Comparison of ENCODE assay signal across 21 cellular contexts in genomic region chr3:58898513-58898912, GRCh38.
DNase-seq lines count a peak whose midpoint lies in the region; ATAC-seq and TF ChIP-seq lines count a peak whose summit lies in the region.
"Had no signal": no experiment of that assay in that cellular context is flagged by ENCODE, and none has a peak within 500 bp of the region (broad histone marks: within the 10 kb centered on the region; RNA-seq: fewer than 3 reads in every experiment).

No MANE protein-coding gene starts in this region.

- no peak overlapping the region for H3K4me3 Mint-ChIP-seq in activated naive CD8-positive, alpha-beta T cell treated with anti-CD3 and anti-CD28 coated beads, Interleukin-2, amount 50 U/mL, for 24 hours
- no peak overlapping the region for H3K4me3 Mint-ChIP-seq in activated naive CD8-positive, alpha-beta T cell treated with anti-CD3 and anti-CD28 coated beads for 36 hours
- H3K4me3 Mint-ChIP-seq in immature natural killer cell: peak overlapping the region; percentile 3 to 38 (median 21)
- H3K4me3 Mint-ChIP-seq: HFFc6 had no signal

- H3K27me3 ChIP-seq in upper lobe of left lung (no peaks in the 10 kb centered on the region), spleen (replicated peaks in 1 of 7) (peaks cover 0 to 4% (median 0%) of the 10 kb centered on the region in 7 donors)

- 80 to 91% methylated on average over 2 of the region's 2 CpGs for WGBS in upper lobe of left lung, 2 donors
- WGBS in spleen, 5 donors: 77 to 90% (median 79%) methylated on average over 2 of the region's 2 CpGs

- peaks cover 4% of the 10 kb centered on the region for H3K27me3 Mint-ChIP-seq in activated naive CD8-positive, alpha-beta T cell treated with anti-CD3 and anti-CD28 coated beads, Interleukin-2, amount 50 U/mL, for 24 hours
- peaks cover 25% of the 10 kb centered on the region for H3K27me3 Mint-ChIP-seq in activated naive CD8-positive, alpha-beta T cell treated with anti-CD3 and anti-CD28 coated beads for 36 hours
- peaks cover 0 to 1% (median 0%) of the 10 kb centered on the region in 3 donors for H3K27me3 Mint-ChIP-seq in immature natural killer cell (ENCODE audit: low read depth in 3 of 3)

- peaks cover 0 to 4% (median 0%) of the 10 kb centered on the region in 4 donors for H3K9me3 ChIP-seq in upper lobe of left lung
- H3K9me3 ChIP-seq in spleen: peaks cover 0 to 31% (median 13%) of the 10 kb centered on the region in 8 donors
- H3K9me3 ChIP-seq: A549 had no signal

- DNase-seq in activated naive CD8-positive, alpha-beta T cell treated with anti-CD3 and anti-CD28 coated beads, Interleukin-2, amount 50 U/mL, for 24 hours: no peak
- no peak for DNase-seq in activated naive CD8-positive, alpha-beta T cell treated with anti-CD3 and anti-CD28 coated beads for 36 hours
- no peak for DNase-seq in immature natural killer cell
- no peak for DNase-seq in upper lobe of left lung
- no peak for DNase-seq in spleen
- DNase-seq in posterior vena cava (ENCODE audit: low spot score): no peak
- DNase-seq: DMS79, H7, HFFc6, KBM-7, NCI-H1105 treated with DMSO at 0.1 percent for 48 hours, NCI-H1694 treated with DMSO at 0.1 percent for 48 hours, NCI-H2107, NCI-H510A, NCI-H748 treated with DMSO at 0.1 percent for 48 hours, Right ventricle myocardium superior had no signal

- TF ChIP-seq CTCF in upper lobe of left lung (IDR thresholded peaks at IDR 0.05) (no peak), spleen (IDR thresholded peaks at IDR 0.05 in 8 of 11, conservative IDR thresholded peaks at IDR 0.05 in 3 of 11) (no peak)

- H3K9me3 Mint-ChIP-seq in activated naive CD8-positive, alpha-beta T cell treated with anti-CD3 and anti-CD28 coated beads, Interleukin-2, amount 50 U/mL, for 24 hours: peaks cover 20% of the 10 kb centered on the region
- peaks cover 21% of the 10 kb centered on the region for H3K9me3 Mint-ChIP-seq in activated naive CD8-positive, alpha-beta T cell treated with anti-CD3 and anti-CD28 coated beads for 36 hours
- peaks cover 0 to 4% (median under 1%) of the 10 kb centered on the region in 6 donors for H3K9me3 Mint-ChIP-seq in immature natural killer cell

- H3K27ac Mint-ChIP-seq in activated naive CD8-positive, alpha-beta T cell treated with anti-CD3 and anti-CD28 coated beads, Interleukin-2, amount 50 U/mL, for 24 hours: peak overlapping the region; percentile 36
- no peak overlapping the region for H3K27ac Mint-ChIP-seq in activated naive CD8-positive, alpha-beta T cell treated with anti-CD3 and anti-CD28 coated beads for 36 hours
- peak overlapping the region in 4 of 6 donors; percentile 15 to 63 (median 22) for H3K27ac Mint-ChIP-seq in immature natural killer cell
- H3K27ac Mint-ChIP-seq: HFFc6 had no signal

- no peak for TF ChIP-seq EP300 in upper lobe of left lung (IDR thresholded peaks at IDR 0.05)

- H3K27ac ChIP-seq in upper lobe of left lung (peak overlapping the region in 3 of 4 donors; percentile 57 to 72 (median 66)), spleen (no peak overlapping the region)
- H3K27ac ChIP-seq: A549, C4-2B had no signal

- ATAC-seq in activated naive CD8-positive, alpha-beta T cell treated with anti-CD3 and anti-CD28 coated beads, Interleukin-2, amount 50 U/mL, for 24 hours: no peak
- ATAC-seq in GM18867 (IDR thresholded peaks at IDR 0.05; ENCODE audit: unreplicated experiment): peak; percentile 37
- no peak for ATAC-seq in upper lobe of left lung (ENCODE audit: low FRiP score in 2 of 2)
- ATAC-seq in HG03280 (IDR thresholded peaks at IDR 0.05; ENCODE audit: unreplicated experiment): no peak
- ATAC-seq: A549, HepG2 had no signal

- intact Hi-C loops in spleen (cut with DNase I; ENCODE audit: low total_unique reads) (no loop called here), posterior vena cava (cut with DNase I) (no loop called here)

- peaks cover 26% of the 10 kb centered on the region for H3K4me1 Mint-ChIP-seq in activated naive CD8-positive, alpha-beta T cell treated with anti-CD3 and anti-CD28 coated beads, Interleukin-2, amount 50 U/mL, for 24 hours
- peaks cover 18% of the 10 kb centered on the region for H3K4me1 Mint-ChIP-seq in activated naive CD8-positive, alpha-beta T cell treated with anti-CD3 and anti-CD28 coated beads for 36 hours
- H3K4me1 Mint-ChIP-seq in immature natural killer cell: peaks cover 38 to 48% of the 10 kb centered on the region in 2 donors

- H3K36me3 ChIP-seq in upper lobe of left lung (no peaks in the 10 kb centered on the region), spleen (no peaks in the 10 kb centered on the region)

- H3K4me1 ChIP-seq in upper lobe of left lung: peaks cover 0 to 16% (median 12%) of the 10 kb centered on the region in 4 donors
- peaks cover 0 to 17% (median 9%) of the 10 kb centered on the region in 6 donors for H3K4me1 ChIP-seq in spleen
- H3K4me1 ChIP-seq: A549 had no signal

- no peak overlapping the region for H3K4me3 ChIP-seq in upper lobe of left lung
- H3K4me3 ChIP-seq in spleen: no peak overlapping the region
- H3K4me3 ChIP-seq: A549 had no signal

- TF ChIP-seq POLR2A in upper lobe of left lung (IDR thresholded peaks at IDR 0.05) (no peak), spleen (IDR thresholded peaks at IDR 0.05) (no peak)

- no peaks in the 10 kb centered on the region for H3K36me3 Mint-ChIP-seq in activated naive CD8-positive, alpha-beta T cell treated with anti-CD3 and anti-CD28 coated beads, Interleukin-2, amount 50 U/mL, for 24 hours (ENCODE audit: low read depth)
- H3K36me3 Mint-ChIP-seq in activated naive CD8-positive, alpha-beta T cell treated with anti-CD3 and anti-CD28 coated beads for 36 hours: no peaks in the 10 kb centered on the region
- peaks cover 0 to 4% (median 0%) of the 10 kb centered on the region in 3 donors for H3K36me3 Mint-ChIP-seq in immature natural killer cell

Comparison
In these comparisons a context has a peak if more than half of its experiments do, and no peak if none do; other contexts are left out.
1. H3K4me3 Mint-ChIP-seq: peak in immature natural killer cell (5 of 5); none in activated naive CD8-positive, alpha-beta T cell treated with anti-CD3 and anti-CD28 coated beads, Interleukin-2, amount 50 U/mL, for 24 hours (single experiment) and activated naive CD8-positive, alpha-beta T cell treated with anti-CD3 and anti-CD28 coated beads for 36 hours (single experiment).
2. H3K27ac ChIP-seq: peak in upper lobe of left lung (3 of 4); none in spleen (0 of 8).